In genomic region chr6:151087861-151088598, GRCh38 we compare ENCODE assay signal across 10 cellular contexts.
A peak's percentile ranks its signal among the peaks of the same experiment; 100 is the strongest.
DNase-seq lines count a peak whose midpoint lies in the region; ATAC-seq, FAIRE-seq and TF ChIP-seq lines count a peak whose summit lies in the region.
"Had no signal": no experiment of that assay in that cellular context is flagged by ENCODE, and none has a peak within 500 bp of the region (broad histone marks: within the 10 kb centered on the region; RNA-seq: fewer than 3 reads in every experiment).

No MANE protein-coding gene starts in this region.

- H3K36me3 ChIP-seq in body of pancreas (replicated peaks in 1 of 2; ENCODE audit: insufficient read depth in 1 of 2, low read depth in 2 of 2) (no peaks in the 10 kb centered on the region), kidney (ENCODE audit: control insufficient read depth in 1 of 2, insufficient read depth in 2 of 2, low read length in 2 of 2) (no peaks in the 10 kb centered on the region), tibial nerve (peaks cover 0 to 4% (median 0%) of the 10 kb centered on the region in 3 donors)

- no peaks in the 10 kb centered on the region for H3K4me1 ChIP-seq in body of pancreas
- peaks cover 0 to 3% of the 10 kb centered on the region in 2 donors for H3K4me1 ChIP-seq in kidney (ENCODE audit: control insufficient read depth in 1 of 2, insufficient read depth in 1 of 2, low read depth in 1 of 2, low read length in 2 of 2)
- H3K4me1 ChIP-seq in tibial nerve = peaks cover 0 to 9% (median 0%) of the 10 kb centered on the region in 4 donors

- H3K9ac ChIP-seq in kidney (ENCODE audit: low read length in 2 of 2) = no peak overlapping the region

- intact Hi-C loops in body of pancreas (cut with DNase I) = no loop called here
- intact Hi-C loops in kidney (cut with DNase I) = no loop called here

- TF ChIP-seq EP300 in tibial nerve (IDR thresholded peaks at IDR 0.05) = peak; percentile 58 to 73

- peak in 2 of 7 experiments; percentile 10 to 24 for TF ChIP-seq CTCF in body of pancreas (IDR thresholded peaks at IDR 0.05)
- TF ChIP-seq CTCF in kidney (IDR thresholded peaks at IDR 0.05; ENCODE audit: borderline replicate concordance, extremely low read depth, insufficient read depth) = no peak
- no peak for TF ChIP-seq CTCF in tibial nerve (IDR thresholded peaks at IDR 0.05)

- H3K4me3 ChIP-seq in body of pancreas (no peak overlapping the region), kidney (ENCODE audit: low read length in 2 of 2) (no peak overlapping the region), tibial nerve (no peak overlapping the region)

- in situ Hi-C loops in KBM-7 (cut with MboI; ENCODE audit: low pct_unique_long_range_greater_than_20kb, low sequenced_read_pairs) = no loop called here

- DNase-seq in KBM-7 (peak; percentile 54), body of pancreas (peak in 3 of 4 donors; percentile 34 to 48 (median 47)), kidney (peak; percentile 92), tibial nerve (ENCODE audit: low spot score in 2 of 2) (peak in 1 of 2 donors; percentile 57)
- DNase-seq: activated CD4-positive, CD25-positive, alpha-beta regulatory T cell; NCI-H446 had no signal

- H3K27me3 ChIP-seq in body of pancreas (no peaks in the 10 kb centered on the region), tibial nerve (no peaks in the 10 kb centered on the region)

- no peak for TF ChIP-seq POLR2A in body of pancreas (IDR thresholded peaks at IDR 0.05)
- no peak for TF ChIP-seq POLR2A in tibial nerve (IDR thresholded peaks at IDR 0.05)

- H3K9me3 ChIP-seq in body of pancreas (no peaks in the 10 kb centered on the region), kidney (ENCODE audit: control insufficient read depth in 1 of 2, low read length in 2 of 2) (no peaks in the 10 kb centered on the region), tibial nerve (no peaks in the 10 kb centered on the region)

- FAIRE-seq in kidney (lab: Jason Lieb, UNC) = no peak

- peak; percentile 27 for ATAC-seq in body of pancreas
- no peak for ATAC-seq in HG03521 (IDR thresholded peaks at IDR 0.05; ENCODE audit: unreplicated experiment)
- no peak for ATAC-seq in GM18517 (IDR thresholded peaks at IDR 0.05; ENCODE audit: unreplicated experiment)
- no peak for ATAC-seq in GM18907 (IDR thresholded peaks at IDR 0.05; ENCODE audit: unreplicated experiment)
- ATAC-seq: activated T-helper 17 cell treated with anti-CD3 and anti-CD28 coated beads, Interleukin-2, amount 50 U/mL, for 72 hours had no signal

- no peak overlapping the region for H3K27ac ChIP-seq in body of pancreas
- H3K27ac ChIP-seq in kidney (ENCODE audit: low read depth in 2 of 2, low read length in 2 of 2) = no peak overlapping the region
- H3K27ac ChIP-seq in tibial nerve = peak overlapping the region in 2 of 4 donors; percentile 42 to 59

- WGBS in body of pancreas, 2 donors = 76 to 80% methylated on average over 16 of the region's 16 CpGs
- 49 to 50% methylated on average over 16 of the region's 16 CpGs for WGBS in tibial nerve, 2 donors
